In genomic region chrX:63560601-63561218, GRCh38 we compare ENCODE assay signal across 8 cellular contexts.
DNase-seq lines count a peak whose midpoint lies in the region; ATAC-seq and TF ChIP-seq lines count a peak whose summit lies in the region.

No MANE protein-coding gene starts in this region.

- peak; percentile 84 for DNase-seq in NCI-H526 treated with DMSO at 0.1 percent for 48 hours (lab: John Stamatoyannopoulos, UW)
- DNase-seq in activated CD4-positive, alpha-beta memory T cell treated with anti-CD3 and anti-CD28 coated beads for 36 hours, result peak; percentile 69
- peak; percentile 22 for DNase-seq in effector CD4-positive, alpha-beta T cell
- DNase-seq in lung (ENCODE audit: low spot score), result peak; percentile 67
- DNase-seq in stimulated activated CD4-positive, alpha-beta T cell treated with anti-CD3 and anti-CD28 coated beads, TNF-alpha, amount 100 ng/mL, for 24 hours (ENCODE audit: low read depth in 3 of 3), result peak; percentile 22 to 40 (median 22)

- H3K36me3 Mint-ChIP-seq in activated CD4-positive, alpha-beta memory T cell treated with anti-CD3 and anti-CD28 coated beads for 36 hours, result peaks cover 9% of the 10 kb centered on the region

- H3K27me3 Mint-ChIP-seq in activated CD4-positive, alpha-beta memory T cell treated with anti-CD3 and anti-CD28 coated beads for 36 hours, result no peaks in the 10 kb centered on the region

- peak overlapping the region; percentile 97 for H3K4me3 Mint-ChIP-seq in activated CD4-positive, alpha-beta memory T cell treated with anti-CD3 and anti-CD28 coated beads for 36 hours

- intact Hi-C loops in activated CD4-positive, alpha-beta memory T cell treated with anti-CD3 and anti-CD28 coated beads for 36 hours (cut with micrococcal nuclease), result loop anchor here (1.0 to 10.0 kb wide), 3 partner anchors 187 to 644 kb away; partner anchors contain the start of genes AMER1 and SPIN4

- H3K36me3 ChIP-seq in lung (ENCODE audit: control insufficient read depth in 2 of 2, insufficient read depth in 2 of 2, low read length in 2 of 2), result no peaks in the 10 kb centered on the region

- peak overlapping the region; percentile 74 for H3K27ac Mint-ChIP-seq in activated CD4-positive, alpha-beta memory T cell treated with anti-CD3 and anti-CD28 coated beads for 36 hours

- no peaks in the 10 kb centered on the region for H3K4me1 ChIP-seq in lung (ENCODE audit: control insufficient read depth in 2 of 2, insufficient read depth in 2 of 2, low read length in 2 of 2)

- H3K4me3 ChIP-seq in lung, result peak overlapping the region; percentile 74

- peak overlapping the region; percentile 90 for H3K27ac ChIP-seq in C4-2B
- peak overlapping the region; percentile 75 to 78 for H3K27ac ChIP-seq in lung (ENCODE audit: low read depth in 1 of 2, low read length in 1 of 2)

- POLR2A ChIA-PET in activated CD4-positive, alpha-beta memory T cell treated with anti-CD3 and anti-CD28 coated beads for 36 hours (lab: Charles Lee), result no interaction called here

- no peak for TF ChIP-seq CTCF in C4-2B (conservative IDR thresholded peaks at IDR 0.05)
- TF ChIP-seq CTCF in lung (IDR thresholded peaks at IDR 0.05; ENCODE audit: control extremely low read depth, extremely low read depth), result no peak

- ATAC-seq in GM19328 (IDR thresholded peaks at IDR 0.05; ENCODE audit: unreplicated experiment), result peak; percentile 96
- ATAC-seq in HG03469 (IDR thresholded peaks at IDR 0.05; ENCODE audit: unreplicated experiment), result peak; percentile 95
- peak; percentile 89 for ATAC-seq in lung (ENCODE audit: insufficient read depth, low FRiP score)

- CTCF ChIA-PET in activated CD4-positive, alpha-beta memory T cell treated with anti-CD3 and anti-CD28 coated beads for 36 hours (lab: Charles Lee), result no interaction called here

- peaks cover 15% of the 10 kb centered on the region for H3K4me1 Mint-ChIP-seq in activated CD4-positive, alpha-beta memory T cell treated with anti-CD3 and anti-CD28 coated beads for 36 hours (ENCODE audit: low read depth)

- 0 to 24% methylated on average over 17 to 20 of the region's 20 CpGs for WGBS in lung, 2 donors

- H3K9me3 Mint-ChIP-seq in activated CD4-positive, alpha-beta memory T cell treated with anti-CD3 and anti-CD28 coated beads for 36 hours, result peaks cover 3% of the 10 kb centered on the region

- H3K27me3 ChIP-seq in lung (ENCODE audit: control insufficient read depth, insufficient read depth), result no peaks in the 10 kb centered on the region

- no peaks in the 10 kb centered on the region for H3K9me3 ChIP-seq in lung (ENCODE audit: control insufficient read depth in 2 of 2, insufficient read depth in 1 of 2, low read length in 1 of 2)

Comparison
In these comparisons a context has a peak if more than half of its experiments do, and no peak if none do; other contexts are left out.
1. Peak in every context shown above with its lines: DNase-seq, ATAC-seq, H3K4me3 ChIP-seq and H3K27ac ChIP-seq.
2. DNase-seq: peak in every context shown above with its lines; median percentile 84 in NCI-H526 treated with DMSO at 0.1 percent for 48 hours; 69 in activated CD4-positive, alpha-beta memory T cell treated with anti-CD3 and anti-CD28 coated beads for 36 hours; 67 in lung; 22 in effector CD4-positive, alpha-beta T cell; 22 in stimulated activated CD4-positive, alpha-beta T cell treated with anti-CD3 and anti-CD28 coated beads, TNF-alpha, amount 100 ng/mL, for 24 hours.